ENCODE assay signal across 13 cellular contexts in genomic region chr3:9146367-9147071, GRCh38.
A peak's percentile ranks its signal among the peaks of the same experiment; 100 is the strongest.
DNase-seq lines count a peak whose midpoint lies in the region; ATAC-seq, FAIRE-seq and TF ChIP-seq lines count a peak whose summit lies in the region.
"Had no signal": no experiment of that assay in that cellular context is flagged by ENCODE, and none has a peak within 500 bp of the region (broad histone marks: within the 10 kb centered on the region; RNA-seq: fewer than 3 reads in every experiment).

No MANE protein-coding gene starts in this region.

- ATAC-seq in GM19438 (IDR thresholded peaks at IDR 0.05; ENCODE audit: low read depth, unreplicated experiment) (peak; percentile 55), HG03103 (IDR thresholded peaks at IDR 0.05; ENCODE audit: low read depth, unreplicated experiment) (peak; percentile 45), HG03095 (IDR thresholded peaks at IDR 0.05; ENCODE audit: unreplicated experiment) (no peak)
- ATAC-seq in activated CD8-positive, alpha-beta T cell treated with anti-CD3 and anti-CD28 coated beads, Interleukin-2, amount 10 ng/mL, durations not matched to agents 7 days and 5 days = no peak

- H3K4me3 Mint-ChIP-seq in activated CD8-positive, alpha-beta T cell treated with anti-CD3 and anti-CD28 coated beads, Interleukin-2, amount 10 ng/mL, durations not matched to agents 7 days and 5 days = no peak overlapping the region
- H3K4me3 Mint-ChIP-seq: activated naive CD8-positive, alpha-beta T cell; naive B cell; stimulated activated naive CD8-positive, alpha-beta T cell treated with anti-CD3 and anti-CD28 coated beads, Interleukin-15, Interleukin-2, amounts not matched to agents 100 ng/mL and 50 ng/mL, for 24 hours had no signal

- peaks cover 19% of the 10 kb centered on the region for H3K9me3 Mint-ChIP-seq in activated CD8-positive, alpha-beta T cell treated with anti-CD3 and anti-CD28 coated beads, Interleukin-2, amount 10 ng/mL, durations not matched to agents 7 days and 5 days (ENCODE audit: insufficient read depth)

- CTCF ChIA-PET in activated CD8-positive, alpha-beta T cell treated with anti-CD3 and anti-CD28 coated beads, Interleukin-2, amount 10 ng/mL, durations not matched to agents 7 days and 5 days (lab: Charles Lee) = no interaction called here

- H3K4me1 Mint-ChIP-seq in activated CD8-positive, alpha-beta T cell treated with anti-CD3 and anti-CD28 coated beads, Interleukin-2, amount 10 ng/mL, durations not matched to agents 7 days and 5 days (ENCODE audit: low read depth) = peaks cover 11% of the 10 kb centered on the region
- H3K4me1 Mint-ChIP-seq: naive B cell had no signal

- H3K27ac Mint-ChIP-seq in activated CD8-positive, alpha-beta T cell treated with anti-CD3 and anti-CD28 coated beads, Interleukin-2, amount 10 ng/mL, durations not matched to agents 7 days and 5 days = no peak overlapping the region
- H3K27ac Mint-ChIP-seq: activated naive CD8-positive, alpha-beta T cell; naive B cell; stimulated activated naive CD8-positive, alpha-beta T cell treated with anti-CD3 and anti-CD28 coated beads, Interleukin-15, Interleukin-2, amounts not matched to agents 100 ng/mL and 50 ng/mL, for 24 hours had no signal

- H3K36me3 Mint-ChIP-seq in activated CD8-positive, alpha-beta T cell treated with anti-CD3 and anti-CD28 coated beads, Interleukin-2, amount 10 ng/mL, durations not matched to agents 7 days and 5 days (ENCODE audit: low read depth) = peaks cover 16% of the 10 kb centered on the region

- FAIRE-seq in GM12892 (lab: Jason Lieb, UNC) = peak; percentile 5

- TF ChIP-seq POLR2A in GM12892 (IDR thresholded peaks at IDR 0.05; ENCODE audit: low read depth, low read length) = no peak

- POLR2A ChIA-PET in activated CD8-positive, alpha-beta T cell treated with anti-CD3 and anti-CD28 coated beads, Interleukin-2, amount 10 ng/mL, durations not matched to agents 7 days and 5 days (lab: Charles Lee) = no interaction called here

- H3K27me3 Mint-ChIP-seq in activated CD8-positive, alpha-beta T cell treated with anti-CD3 and anti-CD28 coated beads, Interleukin-2, amount 10 ng/mL, durations not matched to agents 7 days and 5 days (ENCODE audit: low read depth) = peaks cover 19% of the 10 kb centered on the region
- H3K27me3 Mint-ChIP-seq: stimulated activated naive CD8-positive, alpha-beta T cell treated with anti-CD3 and anti-CD28 coated beads, Interleukin-15, Interleukin-2, amounts not matched to agents 100 ng/mL and 50 ng/mL, for 24 hours had no signal

- DNase-seq in GM12892 (ENCODE audit: insufficient read length) = no peak
- DNase-seq in activated CD8-positive, alpha-beta T cell treated with anti-CD3 and anti-CD28 coated beads, Interleukin-2, amount 10 ng/mL, durations not matched to agents 7 days and 5 days = peak; percentile 45
- no peak for DNase-seq in amygdala (lab: John Stamatoyannopoulos, UW)
- no peak for DNase-seq in stimulated activated CD4-positive, alpha-beta T cell treated with anti-CD3 and anti-CD28 coated beads, Interleukin-2, amount 100 ng/mL, for 24 hours
- no peak for DNase-seq in NK-92 treated with Interleukin-12 subunit alpha and Interleukin-12 subunit beta, amount 100 ng/mL, for 24 hours (lab: John Stamatoyannopoulos, UW)
- DNase-seq: naive B cell, NCI-H1694 treated with DMSO at 0.1 percent for 48 hours, NCI-H82 had no signal

Comparison
In these comparisons a context has a peak if more than half of its experiments do, and no peak if none do; other contexts are left out.
1. ATAC-seq: peak in GM19438 (single experiment) and HG03103 (single experiment); none in activated CD8-positive, alpha-beta T cell treated with anti-CD3 and anti-CD28 coated beads, Interleukin-2, amount 10 ng/mL, durations not matched to agents 7 days and 5 days (single experiment) and HG03095 (single experiment).